10 cellular contexts compared by ENCODE assay signal in genomic region chr10:110356628-110357245, GRCh38. TPM values are rescaled to one million over a fixed set of nuclear protein-coding genes. Genes with fewer than 3 reads are reported as not detected.
DNase-seq lines count a peak whose midpoint lies in the region; ATAC-seq, FAIRE-seq and TF ChIP-seq lines count a peak whose summit lies in the region.
"Had no signal": no experiment of that assay in that cellular context is flagged by ENCODE, and none has a peak within 500 bp of the region (broad histone marks: within the 10 kb centered on the region; RNA-seq: fewer than 3 reads in every experiment).

No MANE protein-coding gene starts in this region.

- CTCF ChIA-PET in A549 (lab: Yijun Ruan, JAX): interaction anchor here (1.3 to 5.7 kb wide), 4 partner anchors 10 to 69 kb away, joined by 3 to 70 read pairs (median 34); no protein-coding TSS in a partner anchor

- ATAC-seq in A549 (no peak), HG03280 (IDR thresholded peaks at IDR 0.05; ENCODE audit: unreplicated experiment) (peak; percentile 81)

- POLR2A ChIA-PET in A549 (lab: Yijun Ruan, JAX): no interaction called here

- DNase-seq in A549 (ENCODE audit: low read depth in 1 of 2, low spot score in 1 of 2): peak in 1 of 2 experiments; percentile 58
- peak; percentile 61 for DNase-seq in GM19239 (ENCODE audit: insufficient read length, low spot score)
- peak; percentile 64 to 74 for DNase-seq in activated CD4-positive, alpha-beta T cell treated with anti-CD3 and anti-CD28 coated beads for 4 hours
- DNase-seq in epithelial cell of prostate (ENCODE audit: low read depth, low spot score): peak; percentile 58
- peak; percentile 84 for DNase-seq in stimulated activated CD4-positive, alpha-beta T cell treated with anti-CD3 and anti-CD28 coated beads, Interleukin-15, amount 100 ng/mL, for 24 hours
- no peak for DNase-seq in HCEC 1CT
- DNase-seq in DMS114 treated with DMSO at 0.1 percent for 48 hours (lab: John Stamatoyannopoulos, UW; ENCODE audit: unreplicated experiment): no peak
- DNase-seq: DND-41 had no signal

- TF ChIP-seq POLR2A in A549 (IDR thresholded peaks at IDR 0.05; ENCODE audit: low read length): no peak

- no peak for FAIRE-seq in A549 (lab: Jason Lieb, UNC)
- FAIRE-seq in GM19239 (lab: Jason Lieb, UNC): peak; percentile 99

- WGBS in A549 (ENCODE audit: missing lambda C conversion rate): 66% methylated on average over 19 of the region's 19 CpGs

- peaks cover 68% of the 10 kb centered on the region for H3K4me1 ChIP-seq in A549
- H3K4me1 ChIP-seq: gastrocnemius medialis had no signal

- TF ChIP-seq RAD21 in A549 (conservative IDR thresholded peaks at IDR 0.05 in 1 of 2, IDR thresholded peaks at IDR 0.05 in 1 of 2): no peak

- H3K9me3 ChIP-seq in A549: no peaks in the 10 kb centered on the region
- H3K9me3 ChIP-seq: gastrocnemius medialis had no signal

- H3K4me3 ChIP-seq in A549: no peak overlapping the region
- H3K4me3 ChIP-seq: gastrocnemius medialis had no signal

- TF ChIP-seq EP300 in A549 (IDR thresholded peaks at IDR 0.05): no peak

- H3K27ac ChIP-seq in A549: peak overlapping the region; percentile 79 to 83
- H3K27ac ChIP-seq in epithelial cell of prostate: peak overlapping the region; percentile 100
- H3K27ac ChIP-seq: gastrocnemius medialis had no signal

- H3K4me2 ChIP-seq in A549: peak overlapping the region; percentile 41

- TF ChIP-seq CTCF in A549 (IDR thresholded peaks at IDR 0.05): no peak

TF ChIP-seq in A549, 52 proteins besides CTCF, POLR2A, EP300 and RAD21:
- no peak for TF ChIP-seq JUNB (IDR thresholded peaks at IDR 0.05)
- TF ChIP-seq HDAC2 (IDR thresholded peaks at IDR 0.05): no peak
- TF ChIP-seq NR3C1 (IDR thresholded peaks at IDR 0.05): no peak
- TF ChIP-seq HOXB5 (CRISPR knock-in tag; IDR thresholded peaks at IDR 0.05): no peak
- no peak for TF ChIP-seq HOXA7 (CRISPR knock-in tag; IDR thresholded peaks at IDR 0.05)
- TF ChIP-seq MAX (IDR thresholded peaks at IDR 0.05): no peak
- no peak for TF ChIP-seq ELK1 (IDR thresholded peaks at IDR 0.05; ENCODE audit: low read depth, low read length)
- no peak for TF ChIP-seq NPAS2 (CRISPR knock-in tag; IDR thresholded peaks at IDR 0.05; ENCODE audit: borderline replicate concordance)
- no peak for TF ChIP-seq TFCP2L1 (CRISPR knock-in tag; IDR thresholded peaks at IDR 0.05)
- TF ChIP-seq USF2 (IDR thresholded peaks at IDR 0.05): no peak
- TF ChIP-seq EHF (CRISPR knock-in tag; IDR thresholded peaks at IDR 0.05): no peak
- TF ChIP-seq RFX5 (IDR thresholded peaks at IDR 0.05): no peak
- TF ChIP-seq HES2 (IDR thresholded peaks at IDR 0.05): no peak
- TF ChIP-seq KDM1A (IDR thresholded peaks at IDR 0.05; ENCODE audit: low read depth): no peak
- no peak for TF ChIP-seq JUN (IDR thresholded peaks at IDR 0.05)
- TF ChIP-seq RARB (CRISPR knock-in tag; IDR thresholded peaks at IDR 0.05): no peak
- TF ChIP-seq MAFK (IDR thresholded peaks at IDR 0.05; ENCODE audit: partially characterized antibody): no peak

RNA-seq across cellular contexts. Expression of gene SMNDC1, which starts 52.0 kb away (rescaled TPM):
- polyA plus RNA-seq in A549 (2011; rRNA removed): 35.4 and 40.2 TPM in 2 replicates
- 10.4 and 13.9 TPM in 2 replicates for polyA plus RNA-seq in A549 (2012; cell fraction: cytosol; rRNA removed)
- polyA plus RNA-seq in A549 (2012; cell fraction: nucleus; rRNA removed): 7.1 and 9.5 TPM in 2 replicates
- polyA plus RNA-seq in A549 (2017; fragmentation: RNase III; extraction: RNeasy Plus Mini Kit Qiagen cat#74134 plus additional on column Dnase treatment): 27.5 to 30.1 TPM (median 28.1 TPM) in 3 replicates
- 6.4 and 8.9 TPM in 2 replicates for polyA minus RNA-seq in A549 (2011; rRNA and poly(A)+ RNA removed)

Comparison
In these comparisons a context has a peak if more than half of its experiments do, and no peak if none do; other contexts are left out.
1. DNase-seq: peak in GM19239 (single experiment), activated CD4-positive, alpha-beta T cell treated with anti-CD3 and anti-CD28 coated beads for 4 hours (2 of 2), epithelial cell of prostate (single experiment) and stimulated activated CD4-positive, alpha-beta T cell treated with anti-CD3 and anti-CD28 coated beads, Interleukin-15, amount 100 ng/mL, for 24 hours (single experiment); none in HCEC 1CT (single experiment) and DMS114 treated with DMSO at 0.1 percent for 48 hours (single experiment).